In the genomic region with DNA sequence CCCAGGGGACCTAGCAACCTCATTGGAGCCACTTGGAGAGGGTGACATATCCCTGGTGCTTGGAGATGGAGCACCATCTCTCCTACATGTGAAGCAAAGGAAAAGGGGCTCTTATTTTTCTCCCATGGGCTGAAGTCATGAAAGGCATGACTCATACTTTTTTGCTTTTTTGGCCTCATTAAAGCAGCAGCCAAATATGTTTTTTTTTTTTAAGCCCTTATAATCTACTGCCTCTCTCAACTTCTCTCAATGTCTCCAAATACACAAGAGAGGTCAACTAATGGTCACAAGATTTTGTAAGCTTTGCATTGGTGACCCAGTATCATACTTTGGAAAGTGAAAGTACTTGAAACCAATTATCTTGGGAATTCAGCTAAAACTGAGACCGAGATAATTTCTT, we compare ENCODE assay signal across 2 cellular contexts.
TF ChIP-seq lines count a peak whose summit lies in the region.

No MANE protein-coding gene starts in this region.

TF ChIP-seq in liver, 16 proteins besides CTCF, POLR2A, EP300 and RAD21:
- TF ChIP-seq JUND (IDR thresholded peaks at IDR 0.05) = peak in 1 of 2 donors; percentile 53
- no peak for TF ChIP-seq FOXA1 (IDR thresholded peaks at IDR 0.05)
- no peak for TF ChIP-seq EGR1 (IDR thresholded peaks at IDR 0.05; ENCODE audit: low read depth in 2 of 2)
- no peak for TF ChIP-seq GABPA (IDR thresholded peaks at IDR 0.05 in 1 of 2, conservative IDR thresholded peaks at IDR 0.05 in 1 of 2)
- no peak for TF ChIP-seq SP1 (IDR thresholded peaks at IDR 0.05)
- TF ChIP-seq, protein P1, sequence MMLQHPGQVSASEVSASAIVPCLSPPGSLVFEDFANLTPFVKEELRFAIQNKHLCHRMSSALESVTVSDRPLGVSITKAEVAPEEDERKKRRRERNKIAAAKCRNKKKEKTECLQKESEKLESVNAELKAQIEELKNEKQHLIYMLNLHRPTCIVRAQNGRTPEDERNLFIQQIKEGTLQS (IDR thresholded peaks at IDR 0.05) = no peak
- TF ChIP-seq YY1 (IDR thresholded peaks at IDR 0.05) = no peak
- peak; percentile 30 for TF ChIP-seq NR2F2 (IDR thresholded peaks at IDR 0.05)
- no peak for TF ChIP-seq TAF1 (conservative IDR thresholded peaks at IDR 0.05)
- TF ChIP-seq MAX (IDR thresholded peaks at IDR 0.05) = no peak
- no peak for TF ChIP-seq FOXA2 (IDR thresholded peaks at IDR 0.05)
- TF ChIP-seq REST (IDR thresholded peaks at IDR 0.05) = no peak
- TF ChIP-seq, protein P2, sequence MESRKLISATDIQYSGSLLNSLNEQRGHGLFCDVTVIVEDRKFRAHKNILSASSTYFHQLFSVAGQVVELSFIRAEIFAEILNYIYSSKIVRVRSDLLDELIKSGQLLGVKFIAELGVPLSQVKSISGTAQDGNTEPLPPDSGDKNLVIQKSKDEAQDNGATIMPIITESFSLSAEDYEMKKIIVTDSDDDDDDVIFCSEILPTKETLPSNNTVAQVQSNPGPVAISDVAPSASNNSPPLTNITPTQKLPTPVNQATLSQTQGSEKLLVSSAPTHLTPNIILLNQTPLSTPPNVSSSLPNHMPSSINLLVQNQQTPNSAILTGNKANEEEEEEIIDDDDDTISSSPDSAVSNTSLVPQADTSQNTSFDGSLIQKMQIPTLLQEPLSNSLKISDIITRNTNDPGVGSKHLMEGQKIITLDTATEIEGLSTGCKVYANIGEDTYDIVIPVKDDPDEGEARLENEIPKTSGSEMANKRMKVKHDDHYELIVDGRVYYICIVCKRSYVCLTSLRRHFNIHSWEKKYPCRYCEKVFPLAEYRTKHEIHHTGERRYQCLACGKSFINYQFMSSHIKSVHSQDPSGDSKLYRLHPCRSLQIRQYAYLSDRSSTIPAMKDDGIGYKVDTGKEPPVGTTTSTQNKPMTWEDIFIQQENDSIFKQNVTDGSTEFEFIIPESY (IDR thresholded peaks at IDR 0.05) = no peak
- no peak for TF ChIP-seq HNF4A (conservative IDR thresholded peaks at IDR 0.05)
- TF ChIP-seq HNF4G (IDR thresholded peaks at IDR 0.05) = no peak
- TF ChIP-seq RXRA (IDR thresholded peaks at IDR 0.05) = peak in 1 of 2 donors; percentile 13

TF ChIP-seq in GM12878, 131 proteins besides CTCF, POLR2A, EP300 and RAD21:
- TF ChIP-seq KLF5 (IDR thresholded peaks at IDR 0.05; ENCODE audit: partially characterized antibody) (no peak), SUZ12 (IDR thresholded peaks at IDR 0.05; ENCODE audit: unreplicated experiment) (no peak), ELK1 (IDR thresholded peaks at IDR 0.05; ENCODE audit: low read depth, low read length) (no peak)
